Comparison of ENCODE assay signal across 8 cellular contexts in the genomic region with DNA sequence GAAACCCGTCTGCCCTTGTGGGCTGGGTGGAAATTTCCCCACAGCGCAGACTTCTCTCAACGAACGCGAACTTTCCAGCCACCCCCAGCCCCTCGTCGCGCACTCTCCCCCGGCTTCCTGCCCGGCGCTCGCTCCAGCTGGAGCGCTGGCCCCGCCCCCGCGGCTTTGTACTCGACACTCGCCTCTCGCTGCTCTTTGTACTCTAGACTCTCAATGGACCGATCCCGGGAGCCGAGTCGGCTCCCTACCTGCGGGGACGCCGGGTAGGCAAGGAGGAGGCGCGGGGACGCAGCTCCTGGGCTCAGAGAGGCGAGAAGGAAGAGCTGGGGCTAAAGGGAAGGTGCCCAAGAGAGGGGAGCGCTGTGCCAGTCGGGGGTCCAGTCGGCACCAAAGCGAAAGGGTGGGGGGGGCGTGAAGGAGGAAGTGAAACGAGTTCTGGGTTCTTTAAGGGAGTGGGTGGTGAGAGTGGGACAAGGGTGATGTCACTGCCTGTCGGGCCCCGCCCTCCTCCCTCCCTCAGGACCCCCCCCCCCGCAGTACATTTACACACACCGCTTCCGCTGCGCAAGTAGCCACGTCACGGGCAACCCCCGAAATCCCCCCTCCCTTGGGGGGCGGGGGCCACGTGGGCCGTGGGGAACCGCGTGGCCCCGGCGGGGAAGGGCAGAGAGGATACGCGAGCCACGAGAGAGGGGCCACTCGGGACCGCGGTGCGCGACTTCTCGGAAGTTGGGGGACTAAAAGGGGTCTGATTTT. TPM values are rescaled to one million over a fixed set of nuclear protein-coding genes. Genes with fewer than 3 reads are reported as not detected.
DNase-seq lines count a peak whose midpoint lies in the region; ATAC-seq lines count a peak whose summit lies in the region.

No MANE protein-coding gene starts in this region.

- H3K36me3 ChIP-seq in CD4-positive, alpha-beta memory T cell (ENCODE audit: insufficient read depth, low read length): peaks cover 6% of the 10 kb centered on the region
- H3K36me3 ChIP-seq in MG63: peaks cover 31% of the 10 kb centered on the region
- peaks cover 49% of the 10 kb centered on the region for H3K36me3 ChIP-seq in SK-N-MC (ENCODE audit: insufficient read depth, low read length)
- peaks cover 0 to 41% (median 26%) of the 10 kb centered on the region in 5 donors for H3K36me3 ChIP-seq in subcutaneous abdominal adipose tissue (ENCODE audit: control insufficient read depth in 5 of 5, insufficient read depth in 5 of 5, low read length in 5 of 5)

- peak; percentile 26 for ATAC-seq in GM21526 (IDR thresholded peaks at IDR 0.05; ENCODE audit: low FRiP score, unreplicated experiment)

- peak overlapping the region; percentile 92 to 99 (median 97) for H3K4me3 Mint-ChIP-seq in CD4-positive, alpha-beta memory T cell

- DNase-seq in CD4-positive, alpha-beta memory T cell: peak; percentile 93 to 95 (median 94)
- peak; percentile 86 for DNase-seq in MG63
- DNase-seq in SK-N-MC (ENCODE audit: low read depth, low spot score): no peak
- peak; percentile 91 for DNase-seq in activated naive CD4-positive, alpha-beta T cell treated with anti-CD3 and anti-CD28 coated beads, Interleukin-2, amount 50 U/mL, for 16 hours
- peak; percentile 91 for DNase-seq in germinal center (ENCODE audit: low spot score)
- DNase-seq in nucleus accumbens (lab: John Stamatoyannopoulos, UW): peak in 45 of 56 donors; percentile 17 to 82 (median 66)

- peaks cover 0 to 1% (median 0%) of the 10 kb centered on the region in 8 donors for H3K9me3 Mint-ChIP-seq in CD4-positive, alpha-beta memory T cell

- CTCF ChIA-PET in CD4-positive, alpha-beta memory T cell (lab: Charles Lee; ENCODE audit: partially characterized antibody): interaction anchor here (2.2 kb wide), 1 partner anchor 10 kb away, joined by 13 read pairs; a partner anchor contains a TSS

- POLR2A ChIA-PET in CD4-positive, alpha-beta memory T cell (lab: Charles Lee; ENCODE audit: partially characterized antibody): interaction anchor here (0.7 to 13.6 kb wide), 8 partner anchors 7 to 276 kb away, joined by 3 to 238 read pairs (median 10); a partner anchor contains a TSS

- intact Hi-C loops in CD4-positive, alpha-beta memory T cell (cut with micrococcal nuclease): loop anchor here (1.0 to 10.0 kb wide), 5 partner anchors 8 to 609 kb away; a partner anchor contains a TSS

- H3K9me3 ChIP-seq in CD4-positive, alpha-beta memory T cell (ENCODE audit: control insufficient read depth in 1 of 2, low read length in 2 of 2): no peaks in the 10 kb centered on the region
- H3K9me3 ChIP-seq in MG63: no peaks in the 10 kb centered on the region
- no peaks in the 10 kb centered on the region for H3K9me3 ChIP-seq in SK-N-MC (ENCODE audit: low read depth, low read length)
- H3K9me3 ChIP-seq in subcutaneous abdominal adipose tissue (ENCODE audit: control insufficient read depth in 5 of 5, low read length in 5 of 5): no peaks in the 10 kb centered on the region

- H3K4me1 ChIP-seq in CD4-positive, alpha-beta memory T cell (ENCODE audit: insufficient read depth, low read length): peaks cover 38% of the 10 kb centered on the region
- peaks cover 12 to 54% (median 41%) of the 10 kb centered on the region in 5 donors for H3K4me1 ChIP-seq in subcutaneous abdominal adipose tissue (ENCODE audit: control insufficient read depth in 5 of 5, insufficient read depth in 5 of 5, low read length in 5 of 5)

- no peaks in the 10 kb centered on the region for H3K27me3 ChIP-seq in CD4-positive, alpha-beta memory T cell (ENCODE audit: insufficient read depth, low read length)
- no peaks in the 10 kb centered on the region for H3K27me3 ChIP-seq in MG63
- H3K27me3 ChIP-seq in subcutaneous abdominal adipose tissue (ENCODE audit: control insufficient read depth in 5 of 5, insufficient read depth in 4 of 5, low read length in 5 of 5): peaks cover 0 to 6% (median 0%) of the 10 kb centered on the region in 5 donors

- H3K4me1 Mint-ChIP-seq in CD4-positive, alpha-beta memory T cell: peaks cover 27 to 58% (median 43%) of the 10 kb centered on the region in 4 donors

- H3K36me3 Mint-ChIP-seq in CD4-positive, alpha-beta memory T cell: peaks cover 3 to 60% of the 10 kb centered on the region in 2 donors

- peak overlapping the region; percentile 99 to 100 (median 100) for H3K27ac Mint-ChIP-seq in CD4-positive, alpha-beta memory T cell

- peak overlapping the region; percentile 99 for H3K27ac ChIP-seq in CD4-positive, alpha-beta memory T cell (ENCODE audit: low read depth, low read length)
- H3K27ac ChIP-seq in SK-N-MC (peak overlapping the region; percentile 92), subcutaneous abdominal adipose tissue (ENCODE audit: low read depth, low read length) (peak overlapping the region; percentile 100)

- H3K4me3 ChIP-seq in CD4-positive, alpha-beta memory T cell (ENCODE audit: low read length in 2 of 2): peak overlapping the region; percentile 86 to 92
- H3K4me3 ChIP-seq in MG63 (peak overlapping the region; percentile 78), SK-N-MC (peak overlapping the region; percentile 87), subcutaneous abdominal adipose tissue (ENCODE audit: low read depth in 1 of 5, low read length in 5 of 5) (peak overlapping the region; percentile 79 to 94 (median 91))

- H3K9ac ChIP-seq in SK-N-MC (ENCODE audit: insufficient read length) (peak overlapping the region; percentile 92), subcutaneous abdominal adipose tissue (ENCODE audit: low read length in 5 of 5) (peak overlapping the region; percentile 92 to 100 (median 99))

- H3K27me3 Mint-ChIP-seq in CD4-positive, alpha-beta memory T cell: peaks cover 0 to 3% of the 10 kb centered on the region in 2 donors

RNA-seq across cellular contexts. Expression of a gene that starts 9.7 kb away (rescaled TPM):
- total RNA-seq in CD4-positive, alpha-beta memory T cell: 100 to 1,000 TPM; 119 to 129 TPM
- 1 to 10 TPM in 1 of 2 donors, not detected in 1; 1.7 TPM for polyA plus RNA-seq in CD4-positive, alpha-beta memory T cell
- total RNA-seq in MG63 (2014; rRNA removed; shearing (Covaris generic); ENCODE audit: low replicate concordance): 0.07 and 0.20 TPM in 2 replicates

RNA-seq across cellular contexts. Expression of a gene that starts 11.2 kb away (rescaled TPM):
- 1 to 10 TPM; 6.2 to 7.9 TPM for total RNA-seq in CD4-positive, alpha-beta memory T cell
- not detected for polyA plus RNA-seq in CD4-positive, alpha-beta memory T cell
- total RNA-seq in MG63 (2014; rRNA removed; shearing (Covaris generic); ENCODE audit: low replicate concordance): not detected in 2 replicates

RNA-seq across cellular contexts. Expression of a gene that starts 13.6 kb away (rescaled TPM):
- total RNA-seq in CD4-positive, alpha-beta memory T cell: 10 to 100 TPM; 23.1 to 25.8 TPM
- 100 to 1,000 TPM; 139 to 149 TPM for polyA plus RNA-seq in CD4-positive, alpha-beta memory T cell
- 74.9 and 264 TPM in 2 replicates for total RNA-seq in MG63 (2014; rRNA removed; shearing (Covaris generic); ENCODE audit: low replicate concordance)

RNA-seq across cellular contexts. Expression of a gene that starts 14.1 kb away (rescaled TPM):
- 10 to 100 TPM in 1 of 2 experiments, 1 to 10 TPM in 1; 8.7 to 11.4 TPM for total RNA-seq in CD4-positive, alpha-beta memory T cell
- 1 to 10 TPM; 5.1 to 5.2 TPM for polyA plus RNA-seq in CD4-positive, alpha-beta memory T cell
- 18.2 and 38.2 TPM in 2 replicates for total RNA-seq in MG63 (2014; rRNA removed; shearing (Covaris generic); ENCODE audit: low replicate concordance)

RNA-seq across cellular contexts. Expression of a gene that starts 44.9 kb away (rescaled TPM):
- total RNA-seq in CD4-positive, alpha-beta memory T cell: 100 to 1,000 TPM; 274 to 287 TPM
- polyA plus RNA-seq in CD4-positive, alpha-beta memory T cell: 10 to 100 TPM in 1 of 2 donors, under 1 TPM in 1; 0.84 to 24.4 TPM
- total RNA-seq in MG63 (2014; rRNA removed; shearing (Covaris generic); ENCODE audit: low replicate concordance): 49.6 and 51.1 TPM in 2 replicates

Comparison
In these comparisons a context has a peak if more than half of its experiments do, and no peak if none do; other contexts are left out.
1. RNA of a gene that starts 9.7 kb away (total RNA-seq): 119 to 129 TPM in CD4-positive, alpha-beta memory T cell; 0.07 to 0.20 TPM in MG63; every median in the first group is over 100 times any median in the second.
2. Peak in every context shown above with its lines, with median percentiles within 50 percentile points of each other: H3K27ac ChIP-seq and H3K4me3 ChIP-seq.